ENCODE assay signal across 10 cellular contexts in genomic region chr18:35117951-35118411, GRCh38.
DNase-seq lines count a peak whose midpoint lies in the region; ATAC-seq, FAIRE-seq and TF ChIP-seq lines count a peak whose summit lies in the region.
"Had no signal": no experiment of that assay in that cellular context is flagged by ENCODE, and none has a peak within 500 bp of the region (broad histone marks: within the 10 kb centered on the region; RNA-seq: fewer than 3 reads in every experiment).

No MANE protein-coding gene starts in this region.

- peaks cover 0 to 5% (median under 1%) of the 10 kb centered on the region in 7 donors for H3K9me3 Mint-ChIP-seq in CD14-positive monocyte
- H3K9me3 Mint-ChIP-seq: nephron had no signal

- no peaks in the 10 kb centered on the region for H3K27me3 ChIP-seq in uterus

- DNase-seq in Right ventricle myocardium superior (no peak), occipital lobe (lab: John Stamatoyannopoulos, UW) (peak; percentile 39), uterus (no peak), CD14-positive monocyte (ENCODE audit: low spot score) (no peak), HTR-8/SVneo (ENCODE audit: insufficient read length, low spot score) (no peak)
- DNase-seq: activated CD4-positive, alpha-beta T cell treated with anti-CD3 and anti-CD28 coated beads, Interleukin-2, amount 50 U/mL, for 4 hours had no signal

- no peak overlapping the region for H3K4me3 ChIP-seq in uterus

- H3K36me3 ChIP-seq in uterus = no peaks in the 10 kb centered on the region

- peak; percentile 87 for ATAC-seq in Right ventricle myocardium superior (ENCODE audit: poor library complexity)
- ATAC-seq in GM21447 (IDR thresholded peaks at IDR 0.05; ENCODE audit: unreplicated experiment) = no peak
- ATAC-seq: HCT116 had no signal

- no peaks in the 10 kb centered on the region for H3K9me3 ChIP-seq in uterus

- H3K27ac ChIP-seq in angular gyrus (ENCODE audit: low read depth, low read length) (peak overlapping the region; percentile 99), uterus (peak overlapping the region; percentile 52 to 86)

- no peak for FAIRE-seq in HTR-8/SVneo (lab: Jason Lieb, UNC)

- H3K4me3 Mint-ChIP-seq in CD14-positive monocyte = no peak overlapping the region
- H3K4me3 Mint-ChIP-seq: nephron had no signal

- intact Hi-C loops in Right ventricle myocardium superior (cut with DNase I) = no loop called here
- intact Hi-C loops in uterus (cut with DNase I; ENCODE audit: low total_unique reads) = no loop called here
- intact Hi-C loops in CD14-positive monocyte (cut with micrococcal nuclease) = no loop called here

- TF ChIP-seq CTCF in uterus (IDR thresholded peaks at IDR 0.05) = no peak
- no peak for TF ChIP-seq CTCF in CD14-positive monocyte (IDR thresholded peaks at IDR 0.05)

- H3K4me1 Mint-ChIP-seq in CD14-positive monocyte = peaks cover 28% of the 10 kb centered on the region

- peak in 1 of 2 donors; percentile 42 for TF ChIP-seq POLR2A in uterus (IDR thresholded peaks at IDR 0.05)

- H3K27me3 Mint-ChIP-seq in CD14-positive monocyte (ENCODE audit: low read depth in 3 of 3) = peaks cover 0 to 3% (median 0%) of the 10 kb centered on the region in 3 donors

- peaks cover 5 to 14% of the 10 kb centered on the region in 2 donors for H3K36me3 Mint-ChIP-seq in CD14-positive monocyte

- peaks cover 0 to 13% of the 10 kb centered on the region in 2 donors for H3K4me1 ChIP-seq in uterus

- no peak overlapping the region for H3K27ac Mint-ChIP-seq in CD14-positive monocyte
